ENCODE assay signal across 30 cellular contexts in the genomic region with DNA sequence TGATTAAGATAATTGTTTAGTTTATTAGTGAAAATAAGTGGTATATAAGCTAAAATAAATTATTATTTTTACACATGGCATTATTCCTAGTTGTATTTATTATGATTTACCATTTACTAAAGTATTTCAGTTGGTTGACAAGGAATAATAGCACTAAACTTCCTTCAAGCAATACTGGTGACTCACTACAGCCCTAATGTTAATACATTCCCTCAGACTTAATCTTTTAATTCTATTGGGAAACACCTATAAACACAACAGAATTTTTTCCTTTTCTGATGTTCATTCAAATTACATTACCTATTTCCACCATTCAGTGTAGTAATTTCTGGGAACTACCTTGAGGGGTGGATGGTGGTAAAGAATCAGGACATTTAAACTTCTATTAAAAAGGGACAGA.
DNase-seq lines count a peak whose midpoint lies in the region; ATAC-seq, FAIRE-seq and TF ChIP-seq lines count a peak whose summit lies in the region.
"Had no signal": no experiment of that assay in that cellular context is flagged by ENCODE, and none has a peak within 500 bp of the region (broad histone marks: within the 10 kb centered on the region; RNA-seq: fewer than 3 reads in every experiment).

No MANE protein-coding gene starts in this region.

- ATAC-seq in GM19324 (IDR thresholded peaks at IDR 0.05; ENCODE audit: low FRiP score, unreplicated experiment): no peak
- ATAC-seq: activated T-cell treated with anti-CD3 and anti-CD28 coated beads, Interleukin-2, amount 50 U/mL, for 4 hours; Right ventricle myocardium inferior; sciatic nerve had no signal

- no peak overlapping the region for H3K4me3 Mint-ChIP-seq in astrocyte (ENCODE audit: unreplicated experiment)
- H3K4me3 Mint-ChIP-seq: activated CD4-positive, alpha-beta T cell treated with anti-CD3 and anti-CD28 coated beads, Interleukin-2, amount 10 ng/mL, durations not matched to agents 24 days and 14 days; activated naive CD4-positive, alpha-beta T cell treated with anti-CD3 and anti-CD28 coated beads for 36 hours; activated T-cell treated with anti-CD3 and anti-CD28 coated beads, Interleukin-2, amount 50 U/mL, for 4 hours; CD4-positive, alpha-beta memory T cell; neural crest cell; type B pancreatic cell had no signal

- H3K4me2 ChIP-seq in astrocyte (ENCODE audit: low read length): peak overlapping the region; percentile 17
- peak overlapping the region; percentile 6 for H3K4me2 ChIP-seq in skeletal muscle satellite cell (ENCODE audit: low read length)

- FAIRE-seq in astrocyte (lab: Jason Lieb, UNC): no peak

- TF ChIP-seq CTCF in astrocyte (IDR thresholded peaks at IDR 0.05; ENCODE audit: insufficient read depth, low read depth, low read length) (no peak), fibroblast of mammary gland (conservative IDR thresholded peaks at IDR 0.05; ENCODE audit: control insufficient read depth, insufficient read depth, low read depth, low read length) (no peak)

- peak; percentile 6 for DNase-seq in NCI-H82 (lab: John Stamatoyannopoulos, UW)
- no peak for DNase-seq in NCI-H82 treated with DMSO at 0.1 percent for 48 hours (lab: John Stamatoyannopoulos, UW; ENCODE audit: unreplicated experiment)
- peak; percentile 41 for DNase-seq in astrocyte (ENCODE audit: low read depth)
- DNase-seq in fibroblast of mammary gland (ENCODE audit: low read depth): peak; percentile 46
- no peak for DNase-seq in activated naive CD4-positive, alpha-beta T cell treated with Interleukin-2 at 50 U/mL for 16 hours
- no peak for DNase-seq in HuH-7.5 (ENCODE audit: low spot score)
- DNase-seq: activated naive CD4-positive, alpha-beta T cell treated with anti-CD3 and anti-CD28 coated beads for 36 hours; activated T-cell treated with anti-CD3 and anti-CD28 coated beads, Interleukin-2, amount 50 U/mL, for 4 hours; AML-193; anterior cingulate cortex; CD4-positive, alpha-beta memory T cell; central memory CD4-positive, alpha-beta T cell; DMS153; dorsolateral prefrontal cortex; GDM1; islet precursor cell; NCI-H1092; NCI-H1930; NCI-H2227 treated with DMSO at 0.1 percent for 48 hours; NCI-H774; posterior cingulate gyrus; WERI-Rb-1 had no signal

- peaks cover 7% of the 10 kb centered on the region for H3K79me2 ChIP-seq in astrocyte (ENCODE audit: insufficient read depth, low read length)

- peaks cover 23% of the 10 kb centered on the region for H3K4me1 ChIP-seq in astrocyte (ENCODE audit: insufficient read depth, low read length)
- peaks cover 21% of the 10 kb centered on the region for H3K4me1 ChIP-seq in skeletal muscle satellite cell (ENCODE audit: control insufficient read depth, insufficient read depth, low read length)

- H3K27me3 ChIP-seq in astrocyte (ENCODE audit: insufficient read depth, low read length) (no peaks in the 10 kb centered on the region), skeletal muscle satellite cell (ENCODE audit: control insufficient read depth, insufficient read depth, low read length) (no peaks in the 10 kb centered on the region)
- H3K27me3 ChIP-seq: dorsolateral prefrontal cortex had no signal

- peaks cover 35% of the 10 kb centered on the region for H3K4me1 Mint-ChIP-seq in astrocyte (ENCODE audit: low read depth, unreplicated experiment)
- H3K4me1 Mint-ChIP-seq: activated CD4-positive, alpha-beta T cell treated with anti-CD3 and anti-CD28 coated beads, Interleukin-2, amount 10 ng/mL, durations not matched to agents 24 days and 14 days; CD4-positive, alpha-beta memory T cell had no signal

- H3K36me3 ChIP-seq in astrocyte (ENCODE audit: insufficient read depth, low read length) (no peaks in the 10 kb centered on the region), skeletal muscle satellite cell (ENCODE audit: insufficient read depth, low read length) (no peaks in the 10 kb centered on the region)
- H3K36me3 ChIP-seq: WERI-Rb-1 had no signal

- H3K27me3 Mint-ChIP-seq in astrocyte (ENCODE audit: low read depth, unreplicated experiment): no peaks in the 10 kb centered on the region
- H3K27me3 Mint-ChIP-seq: activated CD4-positive, alpha-beta T cell treated with anti-CD3 and anti-CD28 coated beads, Interleukin-2, amount 10 ng/mL, durations not matched to agents 24 days and 14 days; CD4-positive, alpha-beta memory T cell; type B pancreatic cell had no signal

- H3K9me3 ChIP-seq in astrocyte (ENCODE audit: insufficient read depth, low read depth, low read length) (no peaks in the 10 kb centered on the region), skeletal muscle satellite cell (replicated peaks; ENCODE audit: low read length) (no peaks in the 10 kb centered on the region)

- peak overlapping the region; percentile 45 for H3K27ac ChIP-seq in astrocyte (ENCODE audit: low read depth, low read length)
- H3K27ac ChIP-seq: 22Rv1, WERI-Rb-1 had no signal

- no peak overlapping the region for H2AFZ ChIP-seq in astrocyte (ENCODE audit: low read depth, low read length)

- H3K36me3 Mint-ChIP-seq in astrocyte (ENCODE audit: low read depth, unreplicated experiment): no peaks in the 10 kb centered on the region
- H3K36me3 Mint-ChIP-seq: type B pancreatic cell had no signal

- no peak overlapping the region for H3K4me3 ChIP-seq in astrocyte (ENCODE audit: insufficient read depth, low read depth, low read length)
- no peak overlapping the region for H3K4me3 ChIP-seq in fibroblast of mammary gland (ENCODE audit: control insufficient read depth, low read depth, low read length)
- no peak overlapping the region for H3K4me3 ChIP-seq in skeletal muscle satellite cell (ENCODE audit: low read length)
- H3K4me3 ChIP-seq: dorsolateral prefrontal cortex had no signal

- H3K9me3 Mint-ChIP-seq in astrocyte (ENCODE audit: unreplicated experiment): peaks cover 4% of the 10 kb centered on the region
- H3K9me3 Mint-ChIP-seq: activated CD4-positive, alpha-beta T cell treated with anti-CD3 and anti-CD28 coated beads, Interleukin-2, amount 10 ng/mL, durations not matched to agents 24 days and 14 days; activated naive CD4-positive, alpha-beta T cell treated with anti-CD3 and anti-CD28 coated beads for 36 hours; activated T-cell treated with anti-CD3 and anti-CD28 coated beads, Interleukin-2, amount 50 U/mL, for 4 hours; CD4-positive, alpha-beta memory T cell; neural crest cell; type B pancreatic cell had no signal

- no peak overlapping the region for H3K9ac ChIP-seq in astrocyte (ENCODE audit: low read length)
- H3K9ac ChIP-seq in skeletal muscle satellite cell (ENCODE audit: low read depth, low read length): no peak overlapping the region

- peak overlapping the region; percentile 30 for H3K27ac Mint-ChIP-seq in astrocyte (ENCODE audit: unreplicated experiment)
- H3K27ac Mint-ChIP-seq: activated CD4-positive, alpha-beta T cell treated with anti-CD3 and anti-CD28 coated beads, Interleukin-2, amount 10 ng/mL, durations not matched to agents 24 days and 14 days; activated naive CD4-positive, alpha-beta T cell treated with anti-CD3 and anti-CD28 coated beads for 36 hours; CD4-positive, alpha-beta memory T cell; type B pancreatic cell had no signal

- H4K20me1 ChIP-seq in astrocyte (ENCODE audit: insufficient read depth, low read length): no peaks in the 10 kb centered on the region

Comparison
In these comparisons a context has a peak if more than half of its experiments do, and no peak if none do; other contexts are left out.
1. DNase-seq: peak in NCI-H82 (single experiment), astrocyte (single experiment) and fibroblast of mammary gland (single experiment); none in NCI-H82 treated with DMSO at 0.1 percent for 48 hours (single experiment), activated naive CD4-positive, alpha-beta T cell treated with Interleukin-2 at 50 U/mL for 16 hours (single experiment) and HuH-7.5 (single experiment).